Comparison of ENCODE assay signal across 10 cellular contexts in genomic region chr12:47777741-47778558, GRCh38. TPM values are rescaled to one million over a fixed set of nuclear protein-coding genes. Genes with fewer than 3 reads are reported as not detected.
DNase-seq lines count a peak whose midpoint lies in the region; ATAC-seq and TF ChIP-seq lines count a peak whose summit lies in the region.
"Had no signal": no experiment of that assay in that cellular context is flagged by ENCODE, and none has a peak within 500 bp of the region (broad histone marks: within the 10 kb centered on the region; RNA-seq: fewer than 3 reads in every experiment).

No MANE protein-coding gene starts in this region.

- in situ Hi-C loops in Caki2 (cut with HindIII; ENCODE audit: low pct_unique_long_range_greater_than_20kb, low sequenced_read_pairs): no loop called here

- DNase-seq in Caki2 (ENCODE audit: low read depth) (peak; percentile 78), NB4 (ENCODE audit: low read depth) (peak; percentile 69), endothelial cell (ENCODE audit: low spot score) (peak; percentile 47), pons (ENCODE audit: low spot score) (peak; percentile 99), coronary artery (ENCODE audit: low spot score) (no peak), NCI-H69 (lab: John Stamatoyannopoulos, UW) (no peak), NCI-H2227 treated with DMSO at 0.1 percent for 48 hours (lab: John Stamatoyannopoulos, UW) (no peak)
- DNase-seq: HCEC 1CT had no signal

- H3K4me3 ChIP-seq in NB4 (ENCODE audit: low read depth, low read length): no peak overlapping the region
- H3K4me3 ChIP-seq in coronary artery: no peak overlapping the region
- H3K4me3 ChIP-seq: SJSA1 had no signal

- H3K27ac ChIP-seq in coronary artery: peak overlapping the region in 1 of 2 donors; percentile 88
- H3K27ac ChIP-seq: SJSA1 had no signal

- peak overlapping the region; percentile 96 for H3K27ac Mint-ChIP-seq in endothelial cell (ENCODE audit: unreplicated experiment)

- peaks cover 47% of the 10 kb centered on the region for H3K27me3 Mint-ChIP-seq in endothelial cell (ENCODE audit: unreplicated experiment)

- peaks cover 34% of the 10 kb centered on the region for H3K36me3 Mint-ChIP-seq in endothelial cell (ENCODE audit: low read depth, unreplicated experiment)

- H3K4me1 Mint-ChIP-seq in endothelial cell (ENCODE audit: unreplicated experiment): peaks cover 60% of the 10 kb centered on the region

- TF ChIP-seq CTCF in NB4 (IDR thresholded peaks at IDR 0.05; ENCODE audit: low read depth, low read length) (no peak), endothelial cell (IDR thresholded peaks at IDR 0.05; ENCODE audit: unreplicated experiment) (no peak), coronary artery (IDR thresholded peaks at IDR 0.05) (no peak)

- peak overlapping the region; percentile 81 for H3K4me3 Mint-ChIP-seq in endothelial cell (ENCODE audit: unreplicated experiment)

- no peaks in the 10 kb centered on the region for H3K9me3 Mint-ChIP-seq in endothelial cell (ENCODE audit: unreplicated experiment)

- TF ChIP-seq POLR2A in NB4 (IDR thresholded peaks at IDR 0.05; ENCODE audit: extremely low read depth, insufficient read length): no peak

- no peak for ATAC-seq in GM18517 (IDR thresholded peaks at IDR 0.05; ENCODE audit: unreplicated experiment)

RNA-seq across cellular contexts. Expression of gene SLC48A1, which starts 4.9 kb away (rescaled TPM):
- total RNA-seq in Caki2 (2014; rRNA removed; shearing (Covaris generic); ENCODE audit: low replicate concordance): 151 and 222 TPM in 2 replicates
- total RNA-seq in endothelial cell (ENCODE audit: unreplicated experiment): 65.5 TPM

RNA-seq across cellular contexts. Expression of gene RAPGEF3, which starts 19.3 kb away (rescaled TPM):
- 106 and 112 TPM in 2 replicates for total RNA-seq in Caki2 (2014; rRNA removed; shearing (Covaris generic); ENCODE audit: low replicate concordance)
- 81.5 TPM for total RNA-seq in endothelial cell (ENCODE audit: unreplicated experiment)

RNA-seq across cellular contexts. Expression of gene HDAC7, which starts 41.8 kb away (rescaled TPM):
- total RNA-seq in Caki2 (2014; rRNA removed; shearing (Covaris generic); ENCODE audit: low replicate concordance): 10.9 and 12.4 TPM in 2 replicates
- 387 TPM for total RNA-seq in endothelial cell (ENCODE audit: unreplicated experiment)

RNA-seq across cellular contexts. Expression of gene ENDOU, which starts 52.7 kb away (rescaled TPM):
- not detected in 2 replicates for total RNA-seq in Caki2 (2014; rRNA removed; shearing (Covaris generic); ENCODE audit: low replicate concordance)
- total RNA-seq in endothelial cell (ENCODE audit: unreplicated experiment): 1.6 TPM
- total RNA-seq: SJSA1 had no signal

Comparison
In these comparisons a context has a peak if more than half of its experiments do, and no peak if none do; other contexts are left out.
1. DNase-seq: peak in Caki2 (single experiment), NB4 (single experiment), endothelial cell (single experiment) and pons (single experiment); none in coronary artery (single experiment), NCI-H69 (single experiment) and NCI-H2227 treated with DMSO at 0.1 percent for 48 hours (single experiment).
2. RNA of gene HDAC7, which starts 41.8 kb away (total RNA-seq): 387 TPM in endothelial cell (single experiment); 10.9 to 12.4 TPM in Caki2; every median in the first group is over 10 times any median in the second.